Comparison of ENCODE assay signal across 8 cellular contexts in the genomic region with DNA sequence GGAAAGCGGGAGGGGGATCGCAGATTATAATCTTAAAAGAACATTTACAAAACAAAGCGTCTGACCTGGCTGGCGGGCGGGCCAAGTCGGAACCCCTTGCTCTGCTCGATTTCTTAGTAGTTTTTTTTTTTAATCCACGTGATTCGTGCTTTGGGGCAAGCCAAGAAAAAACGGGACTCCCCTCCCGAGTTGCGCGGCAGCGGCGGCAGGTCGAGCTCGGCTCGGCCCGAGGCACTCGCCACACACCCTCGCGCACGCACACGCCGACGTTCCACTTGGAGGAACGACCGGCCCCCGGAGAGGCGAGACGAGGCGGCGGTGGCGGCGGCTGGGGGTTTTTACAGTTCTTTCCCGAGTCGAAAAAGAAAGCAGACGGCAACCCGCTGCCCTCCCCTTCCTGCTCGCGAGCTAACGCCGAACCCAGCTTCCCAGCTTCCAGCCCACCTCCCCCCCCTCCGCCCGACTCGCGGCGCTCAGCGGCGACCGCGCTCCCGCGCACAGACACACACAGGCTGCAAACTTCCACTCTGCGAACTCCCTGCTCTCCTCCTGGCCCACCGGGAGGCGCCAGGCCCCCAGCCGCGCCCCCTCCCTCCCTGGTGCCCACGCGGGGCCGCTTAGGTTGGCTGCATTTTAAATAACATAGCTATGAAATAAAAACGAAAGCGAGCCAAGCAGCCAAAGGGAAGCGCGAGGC. TPM values are rescaled to one million over a fixed set of nuclear protein-coding genes. Genes with fewer than 3 reads are reported as not detected.
DNase-seq lines count a peak whose midpoint lies in the region; ATAC-seq, FAIRE-seq and TF ChIP-seq lines count a peak whose summit lies in the region.

No MANE protein-coding gene starts in this region.

- H3K27ac ChIP-seq in Peyer's patch = peak overlapping the region; percentile 91 to 98 (median 92)
- H3K27ac ChIP-seq in left ventricle myocardium inferior (replicated peaks) = peak overlapping the region; percentile 93

- no peak for TF ChIP-seq CTCF in Peyer's patch (IDR thresholded peaks at IDR 0.05)
- no peak for TF ChIP-seq CTCF in left ventricle myocardium inferior (IDR thresholded peaks at IDR 0.05; ENCODE audit: borderline replicate concordance)

- peaks cover 0 to 28% (median 0%) of the 10 kb centered on the region in 4 donors for H3K4me1 ChIP-seq in Peyer's patch
- peaks cover 30% of the 10 kb centered on the region for H3K4me1 ChIP-seq in left ventricle myocardium inferior

- H3K9me3 ChIP-seq in Peyer's patch (no peaks in the 10 kb centered on the region), left ventricle myocardium inferior (replicated peaks) (no peaks in the 10 kb centered on the region)

- peak; percentile 65 for FAIRE-seq in GM18507 (lab: Jason Lieb, UNC)

- H3K36me3 Mint-ChIP-seq in activated naive CD4-positive, alpha-beta T cell treated with anti-CD3 and anti-CD28 coated beads, Interleukin-2, amount 50 U/mL, for 24 hours = peaks cover 3% of the 10 kb centered on the region

- H3K4me1 Mint-ChIP-seq in activated naive CD4-positive, alpha-beta T cell treated with anti-CD3 and anti-CD28 coated beads, Interleukin-2, amount 50 U/mL, for 24 hours = peaks cover 25% of the 10 kb centered on the region

- TF ChIP-seq POLR2A in Peyer's patch (IDR thresholded peaks at IDR 0.05) = no peak

- intact Hi-C loops in left ventricle myocardium inferior (cut with micrococcal nuclease) = loop anchor here (10.0 kb wide), 1 partner anchor 48 kb away; no protein-coding TSS in a partner anchor

- H3K27me3 ChIP-seq in Peyer's patch (no peaks in the 10 kb centered on the region), left ventricle myocardium inferior (ENCODE audit: low read depth) (no peaks in the 10 kb centered on the region)

- H3K9me3 Mint-ChIP-seq in activated naive CD4-positive, alpha-beta T cell treated with anti-CD3 and anti-CD28 coated beads, Interleukin-2, amount 50 U/mL, for 24 hours = no peaks in the 10 kb centered on the region

- H3K4me3 ChIP-seq in Peyer's patch (peak overlapping the region; percentile 67 to 81 (median 76)), left ventricle myocardium inferior (peak overlapping the region; percentile 86)

- DNase-seq in GM18507 (ENCODE audit: extremely low spot score, insufficient read length, low read depth) (no peak), Peyer's patch (peak; percentile 44 to 76 (median 69)), left ventricle myocardium inferior (peak; percentile 51), putamen (ENCODE audit: low spot score) (peak; percentile 35), NCI-H187 (lab: John Stamatoyannopoulos, UW) (no peak), cerebellar nuclear complex (lab: John Stamatoyannopoulos, UW) (no peak)

- H3K4me3 Mint-ChIP-seq in activated naive CD4-positive, alpha-beta T cell treated with anti-CD3 and anti-CD28 coated beads, Interleukin-2, amount 50 U/mL, for 24 hours = peak overlapping the region; percentile 94

- H3K27me3 Mint-ChIP-seq in activated naive CD4-positive, alpha-beta T cell treated with anti-CD3 and anti-CD28 coated beads, Interleukin-2, amount 50 U/mL, for 24 hours = no peaks in the 10 kb centered on the region

- no peak for ATAC-seq in GM21529 (IDR thresholded peaks at IDR 0.05; ENCODE audit: unreplicated experiment)

- H3K36me3 ChIP-seq in Peyer's patch = no peaks in the 10 kb centered on the region
- no peaks in the 10 kb centered on the region for H3K36me3 ChIP-seq in left ventricle myocardium inferior

- peak overlapping the region; percentile 92 for H3K27ac Mint-ChIP-seq in activated naive CD4-positive, alpha-beta T cell treated with anti-CD3 and anti-CD28 coated beads, Interleukin-2, amount 50 U/mL, for 24 hours

RNA-seq across cellular contexts. Expression of gene BCOR, which starts 1.2 kb away (rescaled TPM):
- total RNA-seq in Peyer's patch (10 to 100 TPM; 19.8 to 32.2 (median 26.0) TPM), left ventricle myocardium inferior (15.1 TPM)

Comparison
In these comparisons a context has a peak if more than half of its experiments do, and no peak if none do; other contexts are left out.
1. DNase-seq: peak in Peyer's patch (3 of 3), left ventricle myocardium inferior (single experiment) and putamen (single experiment); none in GM18507 (single experiment), NCI-H187 (0 of 2) and cerebellar nuclear complex (0 of 2).